Comparison of ENCODE assay signal across 15 cellular contexts in genomic region chr12:65937806-65938205, GRCh38.
"Had no signal": no experiment of that assay in that cellular context is flagged by ENCODE, and none has a peak within 500 bp of the region (broad histone marks: within the 10 kb centered on the region; RNA-seq: fewer than 3 reads in every experiment).

No MANE protein-coding gene starts in this region.

- H3K4me3 ChIP-seq: adrenal gland, right atrium auricular region, spleen, tibial nerve had no signal

- H3K36me3 ChIP-seq: adrenal gland, right atrium auricular region, spleen, tibial nerve had no signal

- H3K9me3 ChIP-seq: adrenal gland, right atrium auricular region, spleen, tibial nerve had no signal

- DNase-seq: activated B cell treated with CpG ODN at 0.5 μM for 24 hours; activated CD4-positive, alpha-beta T cell treated with anti-CD3 and anti-CD28 coated beads, Interleukin-2, amount 10 ng/mL, durations not matched to agents 24 days and 14 days; activated CD8-positive, alpha-beta memory T cell treated with anti-CD3 and anti-CD28 coated beads for 24 hours; activated naive CD4-positive, alpha-beta T cell treated with anti-CD3 and anti-CD28 coated beads, Interleukin-2, amount 50 U/mL, for 16 hours; adrenal gland; effector memory CD4-positive, alpha-beta T cell; left colon; spleen; stimulated activated CD4-positive, alpha-beta T cell treated with anti-CD3 and anti-CD28 coated beads, Interleukin-1b, Interleukin-23, amount 100 ng/mL, for 48 hours; T-helper 17 cell had no signal

- H3K4me1 ChIP-seq: right atrium auricular region had no signal

- H3K27ac ChIP-seq: adrenal gland, right atrium auricular region, spleen, tibial nerve had no signal

- ATAC-seq: activated T-helper 17 cell treated with anti-CD3 and anti-CD28 coated beads, Interleukin-2, amount 50 U/mL, for 72 hours; stimulated activated memory B cell treated with anti-CD40 and anti-IgM and Interleukin-4, amounts not matched to agents 10 μg/mL and 1 μg/mL and 100 μg/mL, for 72 hours; T-helper 17 cell had no signal

- FAIRE-seq: TTC549 had no signal

- H3K27me3 ChIP-seq: adrenal gland, right atrium auricular region, tibial nerve had no signal
